In genomic region chr20:40690836-40691565, GRCh38 we compare ENCODE assay signal across 15 cellular contexts. TPM values are rescaled to one million over a fixed set of nuclear protein-coding genes. Genes with fewer than 3 reads are reported as not detected.
DNase-seq lines count a peak whose midpoint lies in the region; ATAC-seq and TF ChIP-seq lines count a peak whose summit lies in the region.
"Had no signal": no experiment of that assay in that cellular context is flagged by ENCODE, and none has a peak within 500 bp of the region (broad histone marks: within the 10 kb centered on the region; RNA-seq: fewer than 3 reads in every experiment).

No MANE protein-coding gene starts in this region.

- H3K27ac ChIP-seq in H9 (ENCODE audit: insufficient read length, low read depth, low read length) (no peak overlapping the region), liver (ENCODE audit: low read depth in 1 of 2, low read length in 2 of 2) (peak overlapping the region; percentile 91 to 95), gastrocnemius medialis (peak overlapping the region in 1 of 4 donors; percentile 4), PC-3 (ENCODE audit: low read length) (no peak overlapping the region)

- H3K23me2 ChIP-seq in H9 (ENCODE audit: insufficient read length, low read depth, low read length, poor library complexity, severe bottlenecking): peaks cover 17% of the 10 kb centered on the region

- H3K4me1 ChIP-seq in H9 (ENCODE audit: insufficient read depth, low read length) (no peaks in the 10 kb centered on the region), liver (ENCODE audit: control insufficient read depth in 4 of 4, insufficient read depth in 4 of 4, low read length in 3 of 4) (peaks cover 0 to 23% (median 9%) of the 10 kb centered on the region in 4 donors), gastrocnemius medialis (peaks cover 11 to 15% of the 10 kb centered on the region in 2 donors), PC-3 (ENCODE audit: insufficient read depth, low read length) (no peaks in the 10 kb centered on the region)

- POLR2A ChIA-PET in PC-3 (lab: Charles Lee; ENCODE audit: unreplicated experiment): no interaction called here

- peak overlapping the region; percentile 63 to 77 (median 73) for H3K4me3 ChIP-seq in liver (ENCODE audit: low read depth in 1 of 3, low read length in 3 of 3)
- peak overlapping the region in 3 of 4 donors; percentile 62 to 72 (median 69) for H3K4me3 ChIP-seq in gastrocnemius medialis
- H3K4me3 ChIP-seq in PC-3 (ENCODE audit: low read length): no peak overlapping the region

- H3K36me3 Mint-ChIP-seq in H9 (ENCODE audit: insufficient read depth in 1 of 3, low read depth in 3 of 3): peaks cover 0 to 3% (median 0%) of the 10 kb centered on the region in 3 experiments; a peak in 1 of 7 replicates
- H3K36me3 Mint-ChIP-seq in brain: peaks cover 3% of the 10 kb centered on the region

- no peak overlapping the region for H3T11ph ChIP-seq in H9 (ENCODE audit: low read length)

- ATAC-seq in gastrocnemius medialis: no peak
- ATAC-seq in PC-3: no peak
- ATAC-seq: Panc1 had no signal

- no peak overlapping the region for H3K18ac ChIP-seq in H9 (ENCODE audit: insufficient read length, low read depth, low read length)

- H2BK12ac ChIP-seq in H9 (ENCODE audit: insufficient read length, low read depth, low read length): no peak overlapping the region

- H3K9me3 Mint-ChIP-seq in H9: peaks cover 2 to 5% of the 10 kb centered on the region in 2 experiments; a peak in 4 of 5 replicates
- H3K9me3 Mint-ChIP-seq in brain: peaks cover 0 to 9% (median 2%) of the 10 kb centered on the region in 5 experiments
- H3K9me3 Mint-ChIP-seq: stimulated activated naive CD8-positive, alpha-beta T cell treated with anti-CD3 and anti-CD28 coated beads, Interleukin-15, Interleukin-2, amounts not matched to agents 100 ng/mL and 50 ng/mL, for 24 hours; T-helper 1 cell treated with Interleukin-12 subunit alpha and Interleukin-12 subunit beta and Interleukin-4 antibody, amounts not matched to agents 30 μg/mL and 1 μg/mL, for 36 hours had no signal

- CTCF ChIA-PET in PC-3 (lab: Charles Lee): no interaction called here

- peak overlapping the region; percentile 63 to 89 for H3K4me3 Mint-ChIP-seq in H9
- H3K4me3 Mint-ChIP-seq in brain: peak overlapping the region; percentile 86 to 91 (median 90)
- H3K4me3 Mint-ChIP-seq: T-helper 1 cell treated with Interleukin-12 subunit alpha and Interleukin-12 subunit beta and Interleukin-4 antibody, amounts not matched to agents 30 μg/mL and 1 μg/mL, for 36 hours had no signal

- H4K20me1 ChIP-seq in H9 (ENCODE audit: control insufficient read depth, insufficient read depth, insufficient read length) (no peaks in the 10 kb centered on the region), PC-3 (ENCODE audit: low read length) (no peaks in the 10 kb centered on the region)

- in situ Hi-C loops in gastrocnemius medialis (cut with MboI; ENCODE audit: low sequenced_read_pairs in 4 of 4): loop anchor here (10.0 to 25.0 kb wide), 7 partner anchors 404 to 806 kb away; no protein-coding TSS in a partner anchor

- H3K79me1 ChIP-seq in H9 (ENCODE audit: insufficient read depth, low read depth, low read length, poor library complexity, severe bottlenecking): no peaks in the 10 kb centered on the region

- H3K56ac ChIP-seq in H9 (ENCODE audit: insufficient read length, low read depth, low read length): no peak overlapping the region

- H3K36me3 ChIP-seq in liver (ENCODE audit: control insufficient read depth in 4 of 4, insufficient read depth in 3 of 4, low read depth in 1 of 4, low read length in 3 of 4) (no peaks in the 10 kb centered on the region), gastrocnemius medialis (no peaks in the 10 kb centered on the region), PC-3 (ENCODE audit: low read depth, low read length) (no peaks in the 10 kb centered on the region)

- no peak overlapping the region for H2AK5ac ChIP-seq in H9 (ENCODE audit: insufficient read length, low read length)

- H3K9me2 ChIP-seq in PC-3 (replicated peaks; ENCODE audit: low read length): no peaks in the 10 kb centered on the region

- no peak overlapping the region for H2AFZ ChIP-seq in H9 (ENCODE audit: low read length)
- no peak overlapping the region for H2AFZ ChIP-seq in PC-3 (ENCODE audit: low read length)

- H3K27me3 Mint-ChIP-seq in H9 (ENCODE audit: low read depth) (peaks cover 96% of the 10 kb centered on the region), brain (peaks cover 95% of the 10 kb centered on the region)

- H3K4me2 ChIP-seq in H9 (ENCODE audit: insufficient read depth, insufficient read length, low read length) (peak overlapping the region; percentile 62), PC-3 (ENCODE audit: low read length) (no peak overlapping the region)

- no peak overlapping the region for H4K5ac ChIP-seq in H9 (ENCODE audit: insufficient read length, low read depth, low read length)

- H3K14ac ChIP-seq in H9 (ENCODE audit: insufficient read depth, low read length): no peak overlapping the region

- H3K27me3 ChIP-seq in H9 (ENCODE audit: insufficient read depth, low read length) (peaks cover 81% of the 10 kb centered on the region), liver (ENCODE audit: control insufficient read depth in 4 of 4, insufficient read depth in 4 of 4, low read length in 3 of 4) (no peaks in the 10 kb centered on the region), gastrocnemius medialis (peaks cover 12 to 25% (median 24%) of the 10 kb centered on the region in 3 donors), PC-3 (ENCODE audit: low read length) (peaks cover 47% of the 10 kb centered on the region)

- H3K9me3 ChIP-seq in H9 (ENCODE audit: control insufficient read depth, low read depth, low read length) (no peaks in the 10 kb centered on the region), liver (ENCODE audit: control insufficient read depth in 4 of 4, low read length in 3 of 4) (no peaks in the 10 kb centered on the region), gastrocnemius medialis (no peaks in the 10 kb centered on the region), PC-3 (ENCODE audit: low read length) (no peaks in the 10 kb centered on the region)

- TF ChIP-seq CTCF in H9 (conservative IDR thresholded peaks at IDR 0.05) (no peak), brain (conservative IDR thresholded peaks at IDR 0.05) (no peak), liver (IDR thresholded peaks at IDR 0.05; ENCODE audit: low read depth, low read length, missing input control) (no peak), gastrocnemius medialis (IDR thresholded peaks at IDR 0.05 in 4 of 5, conservative IDR thresholded peaks at IDR 0.05 in 1 of 5) (no peak), PC-3 (conservative IDR thresholded peaks at IDR 0.05; ENCODE audit: low read depth, low read length) (no peak)

- H2BK20ac ChIP-seq in H9 (ENCODE audit: low read depth, low read length, poor library complexity, severe bottlenecking): no peak overlapping the region

- no peak overlapping the region for H2BK120ac ChIP-seq in H9 (ENCODE audit: low read depth, low read length, poor library complexity, severe bottlenecking)

- DNase-seq in H9 (peak; percentile 32), gastrocnemius medialis (no peak), activated T-cell treated with anti-CD3 and anti-CD28 coated beads for 4 hours (no peak), PC-3 (no peak), NCI-H1105 (lab: John Stamatoyannopoulos, UW) (no peak), HK-2 (ENCODE audit: unreplicated experiment) (no peak)
- DNase-seq: activated effector memory CD4-positive, alpha-beta T cell treated with anti-CD3 and anti-CD28 coated beads, Interleukin-2, amount 50 U/mL, for 16 hours; C1 segment of cervical spinal cord; NCI-H2171 treated with DMSO at 0.1 percent for 48 hours; stimulated activated CD4-positive, alpha-beta T cell treated with anti-CD3 and anti-CD28 coated beads, Interleukin-2, amount 100 ng/mL, for 48 hours had no signal

- no peak overlapping the region for H3K4ac ChIP-seq in H9 (ENCODE audit: low read depth, low read length)

- no peak for TF ChIP-seq RAD21 in liver (IDR thresholded peaks at IDR 0.05)

- TF ChIP-seq POLR2A in gastrocnemius medialis (IDR thresholded peaks at IDR 0.05): no peak

- no peak overlapping the region for H2BK5ac ChIP-seq in H9 (ENCODE audit: insufficient read length, low read length)

- WGBS in H9 (ENCODE audit: extremely low coverage, insufficient read length, low lambda C conversion rate): no CpG with 5 or more reads among the region's 45 CpGs
- 28% methylated on average over 45 of the region's 45 CpGs for WGBS in liver

- H3K27ac Mint-ChIP-seq in H9: no peak overlapping the region
- H3K27ac Mint-ChIP-seq in brain: no peak overlapping the region
- H3K27ac Mint-ChIP-seq: stimulated activated naive CD8-positive, alpha-beta T cell treated with anti-CD3 and anti-CD28 coated beads, Interleukin-15, Interleukin-2, amounts not matched to agents 100 ng/mL and 50 ng/mL, for 24 hours; T-helper 1 cell treated with Interleukin-12 subunit alpha and Interleukin-12 subunit beta and Interleukin-4 antibody, amounts not matched to agents 30 μg/mL and 1 μg/mL, for 36 hours had no signal

- H3K9ac ChIP-seq in H9 (ENCODE audit: extremely low read depth, insufficient read length, low read length) (no peak overlapping the region), liver (ENCODE audit: low read depth in 1 of 2, low read length in 2 of 2) (no peak overlapping the region), PC-3 (ENCODE audit: low read length) (no peak overlapping the region)

- BruUV-seq in PC-3 (replicated peaks; lab: Mats Ljungman, UMichigan): no TSS peak

- no peak overlapping the region for H4K91ac ChIP-seq in H9 (ENCODE audit: insufficient read length, low read depth, low read length)

- intact Hi-C loops in gastrocnemius medialis (cut with DNase I; ENCODE audit: low total_unique reads): loop anchor here (1.0 to 2.0 kb wide), 2 partner anchors 425 to 804 kb away; no protein-coding TSS in a partner anchor
- intact Hi-C loops in PC-3 (cut with micrococcal nuclease): no loop called here

- H4K8ac ChIP-seq in H9 (replicated peaks; ENCODE audit: insufficient read length, low read depth, low read length): no peak overlapping the region

- H3K23ac ChIP-seq in H9 (ENCODE audit: insufficient read length, low read depth, low read length): no peak overlapping the region

- H3K4me1 Mint-ChIP-seq in H9 (peaks cover 35 to 46% of the 10 kb centered on the region in 2 experiments), brain (peaks cover 42% of the 10 kb centered on the region)

- H3K79me2 ChIP-seq in H9 (ENCODE audit: insufficient read depth, low read length) (no peaks in the 10 kb centered on the region), PC-3 (ENCODE audit: low read length) (no peaks in the 10 kb centered on the region)

- H3F3A ChIP-seq in PC-3 (ENCODE audit: low read length, unreplicated experiment): no peaks in the 10 kb centered on the region

- H2BK15ac ChIP-seq in H9 (ENCODE audit: low read depth, low read length): no peak overlapping the region

TF ChIP-seq in liver, 16 proteins besides CTCF, POLR2A, EP300 and RAD21 (continues in another document):
- TF ChIP-seq SP1 (IDR thresholded peaks at IDR 0.05) (no peak), NR2F2 (IDR thresholded peaks at IDR 0.05) (no peak)

RNA-seq across cellular contexts. Expression of gene MAFB, which starts 2.0 kb away (rescaled TPM):
- 0.85 and 1.0 TPM in 2 replicates for total RNA-seq in H9 (2021)
- polyA plus RNA-seq in brain (ENCODE audit: insufficient read depth, low read depth, low replicate concordance): 2.7 TPM
- 10 to 100 TPM in 1 of 2 donors, 1 to 10 TPM in 1; 9.7 to 12.4 TPM for total RNA-seq in liver
- polyA plus RNA-seq in liver: 10 to 100 TPM; 10.4 to 12.9 TPM
- 10 to 100 TPM; 15.4 to 24.9 (median 18.6) TPM for total RNA-seq in gastrocnemius medialis
- 0.04 TPM in 1 of 2 replicates, not detected in the other for total RNA-seq in PC-3 (2014; rRNA removed)

Comparison
In these comparisons a context has a peak if more than half of its experiments do, and no peak if none do; other contexts are left out.
1. H3K27ac ChIP-seq: peak in liver (2 of 2); none in H9 (single experiment) and PC-3 (single experiment).